In genomic region chr11:9692696-9693095, GRCh38 we compare ENCODE assay signal across 14 cellular contexts. TPM values are rescaled to one million over a fixed set of nuclear protein-coding genes. Genes with fewer than 3 reads are reported as not detected.
DNase-seq lines count a peak whose midpoint lies in the region; ATAC-seq and TF ChIP-seq lines count a peak whose summit lies in the region.
"Had no signal": no experiment of that assay in that cellular context is flagged by ENCODE, and none has a peak within 500 bp of the region (broad histone marks: within the 10 kb centered on the region; RNA-seq: fewer than 3 reads in every experiment).

No MANE protein-coding gene starts in this region.

- H3K9ac ChIP-seq in neural progenitor cell = no peak overlapping the region

- no peaks in the 10 kb centered on the region for H3K9me3 Mint-ChIP-seq in dendritic cell treated with granulocyte-macrophage colony-stimulating factor and Interleukin-4, amounts not matched to agents 40 ng/mL and 50 ng/mL, for 4 days
- H3K9me3 Mint-ChIP-seq in neural progenitor cell = no peaks in the 10 kb centered on the region

- intact Hi-C loops in dendritic cell treated with granulocyte-macrophage colony-stimulating factor and Interleukin-4, amounts not matched to agents 40 ng/mL and 50 ng/mL, for 4 days (cut with micrococcal nuclease) = no loop called here

- H3K9me3 ChIP-seq in neural progenitor cell (ENCODE audit: low read depth) = no peaks in the 10 kb centered on the region
- H3K9me3 ChIP-seq: gastroesophageal sphincter had no signal

- H3K27ac Mint-ChIP-seq in dendritic cell treated with granulocyte-macrophage colony-stimulating factor and Interleukin-4, amounts not matched to agents 40 ng/mL and 50 ng/mL, for 4 days = peak overlapping the region; percentile 46
- H3K27ac Mint-ChIP-seq in neural progenitor cell = no peak overlapping the region
- H3K27ac Mint-ChIP-seq: activated CD4-positive, alpha-beta T cell treated with anti-CD3 and anti-CD28 coated beads for 36 hours had no signal

- H3K27me3 ChIP-seq in neural progenitor cell = no peaks in the 10 kb centered on the region
- H3K27me3 ChIP-seq: gastroesophageal sphincter had no signal

- H3F3A ChIP-seq in neural progenitor cell (ENCODE audit: low read depth) = peaks cover 23% of the 10 kb centered on the region

- H3K4me1 ChIP-seq in neural progenitor cell = peaks cover 33% of the 10 kb centered on the region

- H3K4me3 Mint-ChIP-seq in dendritic cell treated with granulocyte-macrophage colony-stimulating factor and Interleukin-4, amounts not matched to agents 40 ng/mL and 50 ng/mL, for 4 days = no peak overlapping the region
- H3K4me3 Mint-ChIP-seq in neural progenitor cell = no peak overlapping the region
- H3K4me3 Mint-ChIP-seq: activated CD4-positive, alpha-beta T cell treated with anti-CD3 and anti-CD28 coated beads for 36 hours had no signal

- H3K4me1 Mint-ChIP-seq in dendritic cell treated with granulocyte-macrophage colony-stimulating factor and Interleukin-4, amounts not matched to agents 40 ng/mL and 50 ng/mL, for 4 days (ENCODE audit: low read depth) = peaks cover 18% of the 10 kb centered on the region
- H3K4me1 Mint-ChIP-seq in neural progenitor cell = no peaks in the 10 kb centered on the region

- H3K36me3 ChIP-seq in neural progenitor cell = peaks cover 15% of the 10 kb centered on the region

- H3K27ac ChIP-seq in neural progenitor cell = peak overlapping the region; percentile 8
- H3K27ac ChIP-seq: SK-N-MC had no signal

- no peak overlapping the region for H3K4me2 ChIP-seq in neural progenitor cell

- no peak for TF ChIP-seq CTCF in neural progenitor cell (IDR thresholded peaks at IDR 0.05)

- ATAC-seq in GM18519 (IDR thresholded peaks at IDR 0.05; ENCODE audit: low FRiP score, unreplicated experiment) (no peak), HG03045 (IDR thresholded peaks at IDR 0.05; ENCODE audit: unreplicated experiment) (no peak)
- ATAC-seq: gastroesophageal sphincter had no signal

- H2AFZ ChIP-seq in neural progenitor cell (replicated peaks) = no peak overlapping the region

- H3K36me3 Mint-ChIP-seq in dendritic cell treated with granulocyte-macrophage colony-stimulating factor and Interleukin-4, amounts not matched to agents 40 ng/mL and 50 ng/mL, for 4 days (ENCODE audit: low read depth) = peaks cover 32% of the 10 kb centered on the region
- H3K36me3 Mint-ChIP-seq in neural progenitor cell = peaks cover 18% of the 10 kb centered on the region

- H3K4me3 ChIP-seq in neural progenitor cell = no peak overlapping the region
- H3K4me3 ChIP-seq: gastroesophageal sphincter, SK-N-MC had no signal

- peak; percentile 59 for DNase-seq in CD1c-positive myeloid dendritic cell (ENCODE audit: extremely low spot score)
- peak; percentile 50 for DNase-seq in NCI-H526 treated with DMSO at 0.1 percent for 48 hours (lab: John Stamatoyannopoulos, UW)
- no peak for DNase-seq in neural progenitor cell (ENCODE audit: low spot score)
- DNase-seq in hypothalamus (lab: John Stamatoyannopoulos, UW) = no peak
- DNase-seq in NCI-H2029 treated with DMSO at 0.1 percent for 48 hours (lab: John Stamatoyannopoulos, UW) = no peak
- DNase-seq: activated CD4-positive, alpha-beta T cell treated with anti-CD3 and anti-CD28 coated beads for 36 hours; DMS 273 treated with DMSO at 0.1 percent for 48 hours; NCI-H1417; NCI-H510A had no signal

- H3K27me3 Mint-ChIP-seq in dendritic cell treated with granulocyte-macrophage colony-stimulating factor and Interleukin-4, amounts not matched to agents 40 ng/mL and 50 ng/mL, for 4 days = no peaks in the 10 kb centered on the region
- H3K27me3 Mint-ChIP-seq in neural progenitor cell (ENCODE audit: insufficient read depth, low read depth) = no peaks in the 10 kb centered on the region
- H3K27me3 Mint-ChIP-seq: activated CD4-positive, alpha-beta T cell treated with anti-CD3 and anti-CD28 coated beads for 36 hours had no signal

- peaks cover 43% of the 10 kb centered on the region for H3K79me2 ChIP-seq in neural progenitor cell (ENCODE audit: low read depth)

- H4K20me1 ChIP-seq in neural progenitor cell (ENCODE audit: low read depth) = peaks cover 15% of the 10 kb centered on the region

RNA-seq across cellular contexts. Expression of gene SWAP70, which starts 28.8 kb away (rescaled TPM):
- total RNA-seq in neural progenitor cell (ENCODE audit: low replicate concordance) = 18.3 and 25.5 TPM in 2 replicates

Comparison
In these comparisons a context has a peak if more than half of its experiments do, and no peak if none do; other contexts are left out.
1. DNase-seq: peak in CD1c-positive myeloid dendritic cell (single experiment) and NCI-H526 treated with DMSO at 0.1 percent for 48 hours (single experiment); none in neural progenitor cell (single experiment), hypothalamus (0 of 51) and NCI-H2029 treated with DMSO at 0.1 percent for 48 hours (single experiment).